In genomic region chr3:57733790-57734189, GRCh38 we compare ENCODE assay signal across 17 cellular contexts.
"Had no signal": no experiment of that assay in that cellular context is flagged by ENCODE, and none has a peak within 500 bp of the region (broad histone marks: within the 10 kb centered on the region; RNA-seq: fewer than 3 reads in every experiment).

No MANE protein-coding gene starts in this region.

- H3K4me2 ChIP-seq: hepatocyte had no signal

- H3K4me3 Mint-ChIP-seq: activated naive CD4-positive, alpha-beta T cell treated with anti-CD3 and anti-CD28 coated beads, Interleukin-2, amount 10 ng/mL, durations not matched to agents 7 days and 5 days; central memory CD8-positive, alpha-beta T cell; nephron; T-cell had no signal

- H3K27me3 ChIP-seq: body of pancreas, hepatocyte, pancreas, stomach had no signal

- H3K27me3 Mint-ChIP-seq: T-cell had no signal

- H3K9me3 ChIP-seq: body of pancreas, lower lobe of right lung, pancreas, stomach, thoracic aorta had no signal

- H3K27ac ChIP-seq: body of pancreas, hepatocyte, lower lobe of right lung, pancreas, stomach, thoracic aorta, WERI-Rb-1 had no signal

- FAIRE-seq: pancreas had no signal

- H3K4me1 ChIP-seq: body of pancreas, pancreas had no signal

- ATAC-seq: body of pancreas, left cardiac atrium, lower lobe of right lung, pancreas, T-cell had no signal

- H2AFZ ChIP-seq: hepatocyte had no signal

- H3K79me2 ChIP-seq: hepatocyte had no signal

- H3K4me1 Mint-ChIP-seq: activated naive CD4-positive, alpha-beta T cell treated with anti-CD3 and anti-CD28 coated beads, Interleukin-2, amount 10 ng/mL, durations not matched to agents 7 days and 5 days; central memory CD8-positive, alpha-beta T cell; T-cell had no signal

- H3K36me3 ChIP-seq: lower lobe of right lung, pancreas, stomach, thoracic aorta, WERI-Rb-1 had no signal

- H3K27ac Mint-ChIP-seq: activated naive CD4-positive, alpha-beta T cell treated with anti-CD3 and anti-CD28 coated beads, Interleukin-2, amount 10 ng/mL, durations not matched to agents 7 days and 5 days; nephron; T-cell had no signal

- H3K36me3 Mint-ChIP-seq: activated naive CD4-positive, alpha-beta T cell treated with anti-CD3 and anti-CD28 coated beads, Interleukin-2, amount 10 ng/mL, durations not matched to agents 7 days and 5 days; T-cell had no signal

- DNase-seq: activated CD4-positive, alpha-beta T cell treated with anti-CD3 and anti-CD28 coated beads for 48 hours; activated naive CD4-positive, alpha-beta T cell treated with anti-CD3 and anti-CD28 coated beads, Interleukin-2, amount 10 ng/mL, durations not matched to agents 7 days and 5 days; body of pancreas; cortex of kidney; effector CD8-positive, alpha-beta T cell; left cardiac atrium; lower lobe of right lung; pancreas; retina; stimulated activated CD4-positive, alpha-beta T cell treated with anti-CD3 and anti-CD28 coated beads, Interleukin-15, amount 100 ng/mL, for 24 hours; stomach; T-cell; WERI-Rb-1 had no signal

- H3K9me3 Mint-ChIP-seq: activated naive CD4-positive, alpha-beta T cell treated with anti-CD3 and anti-CD28 coated beads, Interleukin-2, amount 10 ng/mL, durations not matched to agents 7 days and 5 days; central memory CD8-positive, alpha-beta T cell; nephron; T-cell had no signal

- H3K4me3 ChIP-seq: body of pancreas, hepatocyte, lower lobe of right lung, pancreas, stomach, thoracic aorta had no signal
